Comparison of ENCODE assay signal across 20 cellular contexts in genomic region chr6:132041706-132042105, GRCh38.
"Had no signal": no experiment of that assay in that cellular context is flagged by ENCODE, and none has a peak within 500 bp of the region (broad histone marks: within the 10 kb centered on the region; RNA-seq: fewer than 3 reads in every experiment).

No MANE protein-coding gene starts in this region.

- H2AFZ ChIP-seq: neural progenitor cell had no signal

- H3K9me3 Mint-ChIP-seq: activated naive CD4-positive, alpha-beta T cell treated with anti-CD3 and anti-CD28 coated beads, Interleukin-2, amount 50 U/mL, for 72 hours; T-helper 2 cell treated with Interferon-gamma antibody and Interleukin-4, amounts not matched to agents 5 μg/mL and 100 μg/mL, for 36 hours had no signal

- H3K27ac Mint-ChIP-seq: activated naive CD4-positive, alpha-beta T cell treated with anti-CD3 and anti-CD28 coated beads, Interleukin-2, amount 50 U/mL, for 72 hours; immature natural killer cell; naive B cell; neural progenitor cell; stimulated activated naive B cell treated with anti-CD40 and anti-IgM and Interleukin-4, amounts not matched to agents 10 μg/mL and 1 μg/mL and 100 μg/mL, for 72 hours; T-helper 2 cell treated with Interferon-gamma antibody and Interleukin-4, amounts not matched to agents 5 μg/mL and 100 μg/mL, for 36 hours had no signal

- H3K4me2 ChIP-seq: neural progenitor cell had no signal

- H3K4me3 ChIP-seq: adrenal gland, heart right ventricle, mucosa of descending colon, neural progenitor cell, ovary, psoas muscle, sigmoid colon had no signal

- ATAC-seq: activated naive CD4-positive, alpha-beta T cell treated with anti-CD3 and anti-CD28 coated beads, Interleukin-2, amount 50 U/mL, for 72 hours; heart right ventricle; mucosa of descending colon; psoas muscle; stimulated activated naive B cell treated with anti-CD40 and anti-IgM and Interleukin-4, amounts not matched to agents 10 μg/mL and 1 μg/mL and 100 μg/mL, for 72 hours had no signal

- H3K27me3 ChIP-seq: adrenal gland, heart right ventricle, neural progenitor cell, ovary, sigmoid colon had no signal

- FAIRE-seq: bronchial epithelial cell, endometrium, TTC549 had no signal

- H3K9ac ChIP-seq: neural progenitor cell had no signal

- H3K4me1 ChIP-seq: adrenal gland, heart right ventricle, neural progenitor cell, psoas muscle, sigmoid colon had no signal

- H3K36me3 ChIP-seq: adrenal gland, heart right ventricle, neural progenitor cell, ovary, sigmoid colon had no signal

- H3K27ac ChIP-seq: adrenal gland, heart right ventricle, neural progenitor cell, ovary, psoas muscle, sigmoid colon had no signal

- H3K4me3 Mint-ChIP-seq: immature natural killer cell; naive B cell; neural progenitor cell; stimulated activated naive B cell treated with anti-CD40 and anti-IgM and Interleukin-4, amounts not matched to agents 10 μg/mL and 1 μg/mL and 100 μg/mL, for 72 hours; T-helper 2 cell treated with Interferon-gamma antibody and Interleukin-4, amounts not matched to agents 5 μg/mL and 100 μg/mL, for 36 hours had no signal

- DNase-seq: activated CD4-positive, alpha-beta T cell treated with anti-CD3 and anti-CD28 coated beads, Interleukin-2, amount 50 U/mL, for 4 hours; activated gamma-delta T cell; adrenal gland; cerebellar nuclear complex; cortex of kidney; heart right ventricle; immature natural killer cell; mesenchymal stem cell; mucosa of descending colon; naive B cell; ovary; psoas muscle; sigmoid colon; stimulated activated naive B cell treated with anti-CD40 and anti-IgM and Interleukin-4, amounts not matched to agents 10 μg/mL and 1 μg/mL and 100 μg/mL, for 72 hours had no signal

- H3K27me3 Mint-ChIP-seq: naive B cell; stimulated activated naive B cell treated with anti-CD40 and anti-IgM and Interleukin-4, amounts not matched to agents 10 μg/mL and 1 μg/mL and 100 μg/mL, for 72 hours had no signal

- H3K4me1 Mint-ChIP-seq: immature natural killer cell, neural progenitor cell had no signal

- H3K9me3 ChIP-seq: adrenal gland, ovary, psoas muscle, sigmoid colon had no signal

- H3K36me3 Mint-ChIP-seq: activated naive CD4-positive, alpha-beta T cell treated with anti-CD3 and anti-CD28 coated beads, Interleukin-2, amount 50 U/mL, for 72 hours; immature natural killer cell; neural progenitor cell; stimulated activated naive B cell treated with anti-CD40 and anti-IgM and Interleukin-4, amounts not matched to agents 10 μg/mL and 1 μg/mL and 100 μg/mL, for 72 hours had no signal
